In genomic region chr10:124694467-124695195, GRCh38 we compare ENCODE assay signal across 9 cellular contexts. TPM values are rescaled to one million over a fixed set of nuclear protein-coding genes. Genes with fewer than 3 reads are reported as not detected.
A peak's percentile ranks its signal among the peaks of the same experiment; 100 is the strongest.
DNase-seq lines count a peak whose midpoint lies in the region; ATAC-seq and TF ChIP-seq lines count a peak whose summit lies in the region.
"Had no signal": no experiment of that assay in that cellular context is flagged by ENCODE, and none has a peak within 500 bp of the region (broad histone marks: within the 10 kb centered on the region; RNA-seq: fewer than 3 reads in every experiment).

No MANE protein-coding gene starts in this region.

- peaks cover 73% of the 10 kb centered on the region for H4K20me1 ChIP-seq in BLaER1

- H3K4me3 ChIP-seq in BLaER1 = no peak overlapping the region
- H3K4me3 ChIP-seq in dorsolateral prefrontal cortex = no peak overlapping the region

- no peaks in the 10 kb centered on the region for H3K9me3 ChIP-seq in BLaER1

- peaks cover 81% of the 10 kb centered on the region for H3K4me1 ChIP-seq in BLaER1

- H3K9me3 Mint-ChIP-seq in nephron = no peaks in the 10 kb centered on the region

- TF ChIP-seq CTCF in dorsolateral prefrontal cortex (IDR thresholded peaks at IDR 0.05 in 54 of 56, conservative IDR thresholded peaks at IDR 0.05 in 2 of 56; ENCODE audit: low read depth in 1 of 56, partially characterized antibody in 56 of 56) (no peak), nephron (IDR thresholded peaks at IDR 0.05; ENCODE audit: unreplicated experiment in 3 of 3) (no peak)

- peak overlapping the region; percentile 38 to 88 (median 41) for H3K27ac Mint-ChIP-seq in nephron

- ATAC-seq in HG02970 (IDR thresholded peaks at IDR 0.05; ENCODE audit: low FRiP score, unreplicated experiment) (no peak), HG02571 (IDR thresholded peaks at IDR 0.05; ENCODE audit: unreplicated experiment) (no peak)

- peaks cover 63% of the 10 kb centered on the region for H3K36me3 ChIP-seq in BLaER1

- H3K4me1 Mint-ChIP-seq in nephron = peaks cover 51% of the 10 kb centered on the region

- H3K27me3 Mint-ChIP-seq in nephron (ENCODE audit: low read depth) = no peaks in the 10 kb centered on the region

- peaks cover 42% of the 10 kb centered on the region for H3K36me3 Mint-ChIP-seq in nephron (ENCODE audit: low read depth)

- H3K4me3 Mint-ChIP-seq in nephron = no peak overlapping the region

- no peaks in the 10 kb centered on the region for H3K27me3 ChIP-seq in BLaER1
- H3K27me3 ChIP-seq in dorsolateral prefrontal cortex = no peaks in the 10 kb centered on the region

- peak overlapping the region; percentile 61 for H3K27ac ChIP-seq in BLaER1
- H3K27ac ChIP-seq in dorsolateral prefrontal cortex = peak overlapping the region; percentile 53 to 100 (median 97)

- DNase-seq in NCI-H2107 (lab: John Stamatoyannopoulos, UW) = peak; percentile 48
- DNase-seq in dorsolateral prefrontal cortex = no peak
- DNase-seq in HCEC 1CT = no peak
- no peak for DNase-seq in stimulated activated CD4-positive, alpha-beta T cell treated with anti-CD3 and anti-CD28 coated beads, Interleukin-2, amount 100 ng/mL, for 48 hours
- DNase-seq: activated gamma-delta T cell treated with Interleukin-2 at 50 U/mL for 16 hours had no signal

- peak overlapping the region; percentile 90 for H3K4me2 ChIP-seq in BLaER1

- intact Hi-C loops in dorsolateral prefrontal cortex (cut with DNase I) = no loop called here

- H3K9ac ChIP-seq in BLaER1 = 0 out of 2 replicates have a peak overlapping the region, but pooled peaks have one; percentile 32

RNA-seq across cellular contexts. Expression of gene FAM53B, which starts 49.5 kb away (rescaled TPM):
- total RNA-seq in dorsolateral prefrontal cortex = 100 to 1,000 TPM in 2 of 120 experiments, 10 to 100 TPM in 118; 30.6 to 142 (median 58.2) TPM
